Comparison of ENCODE assay signal across 8 cellular contexts in genomic region chr2:64525323-64525625, GRCh38. TPM values are rescaled to one million over a fixed set of nuclear protein-coding genes. Genes with fewer than 3 reads are reported as not detected.
DNase-seq lines count a peak whose midpoint lies in the region; ATAC-seq and TF ChIP-seq lines count a peak whose summit lies in the region.

No MANE protein-coding gene starts in this region.

- H3K9me2 ChIP-seq in neural cell (ENCODE audit: insufficient read depth, low read length) = no peaks in the 10 kb centered on the region

- peaks cover 7% of the 10 kb centered on the region for H3F3A ChIP-seq in neural cell (ENCODE audit: insufficient read depth, low read length, poor library complexity, severe bottlenecking)

- DNase-seq in Caco-2 (no peak), HFF-Myc (ENCODE audit: extremely low read depth, low read depth) (no peak), NCI-H226 (no peak), NCI-H2227 (lab: John Stamatoyannopoulos, UW; ENCODE audit: unreplicated experiment) (no peak)
- DNase-seq in effector CD4-positive, alpha-beta T cell = peak; percentile 19

- H4K20me1 ChIP-seq in neural cell (ENCODE audit: insufficient read depth) = no peaks in the 10 kb centered on the region

- no TSS peak for BruUV-seq in Caco-2 (replicated peaks; lab: Mats Ljungman, UMichigan)

- H3K4me3 ChIP-seq in Caco-2 (ENCODE audit: low read depth, low read length) (peak overlapping the region; percentile 95), HFF-Myc (replicated peaks; ENCODE audit: low read depth, low read length) (peak overlapping the region; percentile 93), neural cell (ENCODE audit: low read length) (peak overlapping the region; percentile 79)

- peaks cover 2% of the 10 kb centered on the region for H3K27me3 Mint-ChIP-seq in Caco-2 (ENCODE audit: insufficient read depth, unreplicated experiment)
- peaks cover 3% of the 10 kb centered on the region for H3K27me3 Mint-ChIP-seq in T-helper 1 cell treated with Interleukin-12 subunit alpha and Interleukin-12 subunit beta and Interleukin-4 antibody, amounts not matched to agents 30 μg/mL and 1 μg/mL, for 36 hours (ENCODE audit: low read depth)

- no peak for TF ChIP-seq RAD21 in neural cell (conservative IDR thresholded peaks at IDR 0.05)

- peaks cover 4% of the 10 kb centered on the region; the same call in 1 of the 2 replicates for H3K4me1 ChIP-seq in Caco-2

- H3K27ac ChIP-seq in neural cell (ENCODE audit: low read length) = peak overlapping the region; percentile 90

- H3K9me3 Mint-ChIP-seq in Caco-2 (ENCODE audit: unreplicated experiment) = no peaks in the 10 kb centered on the region
- no peaks in the 10 kb centered on the region for H3K9me3 Mint-ChIP-seq in T-helper 1 cell treated with Interleukin-12 subunit alpha and Interleukin-12 subunit beta and Interleukin-4 antibody, amounts not matched to agents 30 μg/mL and 1 μg/mL, for 36 hours

- H3K27me3 ChIP-seq in Caco-2 (replicated peaks; ENCODE audit: control insufficient read depth, insufficient read depth, low read length) = no peaks in the 10 kb centered on the region
- H3K27me3 ChIP-seq in neural cell (ENCODE audit: insufficient read depth, low read depth, low read length) = no peaks in the 10 kb centered on the region

- CTCF ChIA-PET in Caco-2 (lab: Charles Lee) = no interaction called here

- peaks cover 15% of the 10 kb centered on the region for H3K36me3 Mint-ChIP-seq in Caco-2 (ENCODE audit: insufficient read depth, unreplicated experiment)
- peaks cover 12% of the 10 kb centered on the region for H3K36me3 Mint-ChIP-seq in T-helper 1 cell treated with Interleukin-12 subunit alpha and Interleukin-12 subunit beta and Interleukin-4 antibody, amounts not matched to agents 30 μg/mL and 1 μg/mL, for 36 hours (ENCODE audit: low read depth)

- peak overlapping the region; percentile 94 for H3K27ac Mint-ChIP-seq in Caco-2 (ENCODE audit: unreplicated experiment)
- peak overlapping the region; percentile 97 for H3K27ac Mint-ChIP-seq in T-helper 1 cell treated with Interleukin-12 subunit alpha and Interleukin-12 subunit beta and Interleukin-4 antibody, amounts not matched to agents 30 μg/mL and 1 μg/mL, for 36 hours

- peak overlapping the region; percentile 94 for H3K9ac ChIP-seq in neural cell (ENCODE audit: low read length)

- ATAC-seq in HG03469 (IDR thresholded peaks at IDR 0.05; ENCODE audit: unreplicated experiment) = no peak

- H2AFZ ChIP-seq in neural cell (ENCODE audit: low read depth, low read length) = no peak overlapping the region

- POLR2A ChIA-PET in Caco-2 (lab: Charles Lee) = interaction anchor here (0.7 kb wide), 1 partner anchor 195 kb away, joined by 3 read pairs; no protein-coding TSS in a partner anchor

- peak overlapping the region; percentile 87 for H3K4me3 Mint-ChIP-seq in Caco-2 (ENCODE audit: unreplicated experiment)
- H3K4me3 Mint-ChIP-seq in T-helper 1 cell treated with Interleukin-12 subunit alpha and Interleukin-12 subunit beta and Interleukin-4 antibody, amounts not matched to agents 30 μg/mL and 1 μg/mL, for 36 hours = peak overlapping the region; percentile 97

- no peaks in the 10 kb centered on the region for H3K9me3 ChIP-seq in Caco-2
- H3K9me3 ChIP-seq in neural cell (ENCODE audit: low read length) = no peaks in the 10 kb centered on the region

- TF ChIP-seq EP300 in neural cell (conservative IDR thresholded peaks at IDR 0.05; ENCODE audit: poor library complexity, severe bottlenecking) = no peak

- H3K4me2 ChIP-seq in neural cell (ENCODE audit: low read length) = peak overlapping the region; percentile 72

- H3K4me1 Mint-ChIP-seq in Caco-2 (ENCODE audit: low read depth, unreplicated experiment) = no peaks in the 10 kb centered on the region
- H3K4me1 Mint-ChIP-seq in T-helper 1 cell treated with Interleukin-12 subunit alpha and Interleukin-12 subunit beta and Interleukin-4 antibody, amounts not matched to agents 30 μg/mL and 1 μg/mL, for 36 hours (ENCODE audit: low read depth) = peaks cover 38% of the 10 kb centered on the region

- TF ChIP-seq CTCF in Caco-2 (IDR thresholded peaks at IDR 0.05; ENCODE audit: insufficient read depth in 1 of 2, low read depth in 1 of 2, low read length in 1 of 2, severe bottlenecking in 1 of 2, unreplicated experiment in 1 of 2) (no peak), HFF-Myc (IDR thresholded peaks at IDR 0.05; ENCODE audit: low read depth, low read length, missing control alignments) (no peak), neural cell (IDR thresholded peaks at IDR 0.05; ENCODE audit: poor library complexity, severe bottlenecking) (no peak)

- peaks cover 47% of the 10 kb centered on the region for H3K79me2 ChIP-seq in neural cell (replicated peaks; ENCODE audit: insufficient read depth, low read length)

- H3K36me3 ChIP-seq in Caco-2 (ENCODE audit: control insufficient read depth, insufficient read depth, low read length) = no peaks in the 10 kb centered on the region
- H3K36me3 ChIP-seq in neural cell (ENCODE audit: insufficient read depth, low read length) = no peaks in the 10 kb centered on the region

- intact Hi-C loops in Caco-2 (cut with micrococcal nuclease; ENCODE audit: unreplicated experiment) = loop anchor here (10.0 kb wide), 1 partner anchor 130 kb away; the partner anchor contains the start of gene SERTAD2

TF ChIP-seq in neural cell, 6 proteins besides CTCF, POLR2A, EP300 and RAD21:
- TF ChIP-seq MXI1 (conservative IDR thresholded peaks at IDR 0.05; ENCODE audit: poor library complexity, severe bottlenecking) (no peak), TAF1 (IDR thresholded peaks at IDR 0.05; ENCODE audit: low read depth) (no peak), SMC3 (conservative IDR thresholded peaks at IDR 0.05; ENCODE audit: poor library complexity) (no peak), REST (IDR thresholded peaks at IDR 0.05; ENCODE audit: borderline replicate concordance) (no peak), POLR2AphosphoS5 (IDR thresholded peaks at IDR 0.05) (no peak), EZH2 (IDR thresholded peaks at IDR 0.05; ENCODE audit: borderline replicate concordance, insufficient read depth, low read length, poor library complexity, severe bottlenecking) (no peak)
TF ChIP-seq in neural cell: peak in this region for 0.

RNA-seq across cellular contexts. Expression of gene AFTPH, which starts 1.1 kb away (rescaled TPM):
- 29.3 and 30.1 TPM in 2 replicates for total RNA-seq in Caco-2 (2022)
- 57.4 and 63.0 TPM in 2 replicates for polyA plus RNA-seq in neural cell
- polyA minus RNA-seq in neural cell = 93.2 and 95.4 TPM in 2 replicates
